1 cellular context compared by ENCODE assay signal in the genomic region with DNA sequence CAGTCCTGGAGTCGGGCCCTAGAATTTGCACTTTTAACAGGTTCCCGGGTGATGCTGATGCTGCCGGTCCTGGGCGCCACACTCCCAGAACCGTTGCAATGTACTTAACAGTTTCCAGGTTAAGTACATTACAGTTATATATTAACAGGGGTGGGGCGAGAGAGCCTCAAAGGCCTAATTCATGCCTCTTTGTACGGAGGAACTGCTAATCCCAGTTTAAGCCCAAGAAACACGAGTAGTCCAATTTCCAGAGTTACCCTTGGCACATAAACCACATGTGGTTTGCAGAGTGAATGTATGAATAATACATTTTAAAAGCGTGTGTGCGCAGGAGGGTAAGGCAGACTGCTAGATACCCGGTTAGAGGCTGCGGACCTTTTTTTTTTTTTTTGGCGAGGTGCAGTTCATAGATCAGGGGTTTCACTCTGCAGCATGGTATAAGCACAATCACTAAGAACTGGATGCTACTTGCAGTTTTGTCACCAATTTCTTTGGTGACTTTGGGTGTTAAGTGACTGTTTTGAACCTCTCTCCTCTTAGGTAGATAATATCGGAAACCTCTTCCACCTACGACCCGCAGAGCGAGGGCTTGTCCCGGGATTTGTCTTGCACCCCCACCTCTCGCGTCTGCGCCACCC.
A peak's percentile ranks its signal among the peaks of the same experiment; 100 is the strongest.
TF ChIP-seq lines count a peak whose summit lies in the region.

No MANE protein-coding gene starts in this region.

TF ChIP-seq in HepG2, 621 proteins besides CTCF, POLR2A, EP300 and RAD21 (continued from another document and continues in another):
- TF ChIP-seq, protein P1, sequence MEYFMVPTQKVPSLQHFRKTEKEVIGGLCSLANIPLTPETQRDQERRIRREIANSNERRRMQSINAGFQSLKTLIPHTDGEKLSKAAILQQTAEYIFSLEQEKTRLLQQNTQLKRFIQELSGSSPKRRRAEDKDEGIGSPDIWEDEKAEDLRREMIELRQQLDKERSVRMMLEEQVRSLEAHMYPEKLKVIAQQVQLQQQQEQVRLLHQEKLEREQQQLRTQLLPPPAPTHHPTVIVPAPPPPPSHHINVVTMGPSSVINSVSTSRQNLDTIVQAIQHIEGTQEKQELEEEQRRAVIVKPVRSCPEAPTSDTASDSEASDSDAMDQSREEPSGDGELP (IDR thresholded peaks at IDR 0.05; ENCODE audit: borderline replicate concordance, low read depth): no peak
- TF ChIP-seq ZSCAN31 (CRISPR knock-in tag; IDR thresholded peaks at IDR 0.05; ENCODE audit: low read depth): no peak
- TF ChIP-seq TRIM24 (CRISPR knock-in tag; IDR thresholded peaks at IDR 0.05): no peak
- no peak for TF ChIP-seq SNRNP70 (IDR thresholded peaks at IDR 0.05; ENCODE audit: low read depth, low read length)
- TF ChIP-seq MLLT10 (CRISPR knock-in tag; IDR thresholded peaks at IDR 0.05): no peak
- no peak; the same call in 1 of the 2 replicates for TF ChIP-seq RXRB (CRISPR knock-in tag; IDR thresholded peaks at IDR 0.05; ENCODE audit: borderline replicate concordance)
- TF ChIP-seq, protein P2, sequence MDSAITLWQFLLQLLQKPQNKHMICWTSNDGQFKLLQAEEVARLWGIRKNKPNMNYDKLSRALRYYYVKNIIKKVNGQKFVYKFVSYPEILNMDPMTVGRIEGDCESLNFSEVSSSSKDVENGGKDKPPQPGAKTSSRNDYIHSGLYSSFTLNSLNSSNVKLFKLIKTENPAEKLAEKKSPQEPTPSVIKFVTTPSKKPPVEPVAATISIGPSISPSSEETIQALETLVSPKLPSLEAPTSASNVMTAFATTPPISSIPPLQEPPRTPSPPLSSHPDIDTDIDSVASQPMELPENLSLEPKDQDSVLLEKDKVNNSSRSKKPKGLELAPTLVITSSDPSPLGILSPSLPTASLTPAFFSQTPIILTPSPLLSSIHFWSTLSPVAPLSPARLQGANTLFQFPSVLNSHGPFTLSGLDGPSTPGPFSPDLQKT (CRISPR knock-in tag; IDR thresholded peaks at IDR 0.05; ENCODE audit: borderline replicate concordance): no peak
- TF ChIP-seq, protein P3, sequence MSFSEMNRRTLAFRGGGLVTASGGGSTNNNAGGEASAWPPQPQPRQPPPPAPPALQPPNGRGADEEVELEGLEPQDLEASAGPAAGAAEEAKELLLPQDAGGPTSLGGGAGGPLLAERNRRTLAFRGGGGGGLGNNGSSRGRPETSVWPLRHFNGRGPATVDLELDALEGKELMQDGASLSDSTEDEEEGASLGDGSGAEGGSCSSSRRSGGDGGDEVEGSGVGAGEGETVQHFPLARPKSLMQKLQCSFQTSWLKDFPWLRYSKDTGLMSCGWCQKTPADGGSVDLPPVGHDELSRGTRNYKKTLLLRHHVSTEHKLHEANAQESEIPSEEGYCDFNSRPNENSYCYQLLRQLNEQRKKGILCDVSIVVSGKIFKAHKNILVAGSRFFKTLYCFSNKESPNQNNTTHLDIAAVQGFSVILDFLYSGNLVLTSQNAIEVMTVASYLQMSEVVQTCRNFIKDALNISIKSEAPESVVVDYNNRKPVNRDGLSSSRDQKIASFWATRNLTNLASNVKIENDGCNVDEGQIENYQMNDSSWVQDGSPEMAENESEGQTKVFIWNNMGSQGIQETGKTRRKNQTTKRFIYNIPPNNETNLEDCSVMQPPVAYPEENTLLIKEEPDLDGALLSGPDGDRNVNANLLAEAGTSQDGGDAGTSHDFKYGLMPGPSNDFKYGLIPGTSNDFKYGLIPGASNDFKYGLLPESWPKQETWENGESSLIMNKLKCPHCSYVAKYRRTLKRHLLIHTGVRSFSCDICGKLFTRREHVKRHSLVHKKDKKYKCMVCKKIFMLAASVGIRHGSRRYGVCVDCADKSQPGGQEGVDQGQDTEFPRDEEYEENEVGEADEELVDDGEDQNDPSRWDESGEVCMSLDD (CRISPR knock-in tag; IDR thresholded peaks at IDR 0.05; ENCODE audit: borderline replicate concordance): no peak
- TF ChIP-seq ZNF282 (IDR thresholded peaks at IDR 0.05; ENCODE audit: partially characterized antibody): no peak
- TF ChIP-seq, protein P4, sequence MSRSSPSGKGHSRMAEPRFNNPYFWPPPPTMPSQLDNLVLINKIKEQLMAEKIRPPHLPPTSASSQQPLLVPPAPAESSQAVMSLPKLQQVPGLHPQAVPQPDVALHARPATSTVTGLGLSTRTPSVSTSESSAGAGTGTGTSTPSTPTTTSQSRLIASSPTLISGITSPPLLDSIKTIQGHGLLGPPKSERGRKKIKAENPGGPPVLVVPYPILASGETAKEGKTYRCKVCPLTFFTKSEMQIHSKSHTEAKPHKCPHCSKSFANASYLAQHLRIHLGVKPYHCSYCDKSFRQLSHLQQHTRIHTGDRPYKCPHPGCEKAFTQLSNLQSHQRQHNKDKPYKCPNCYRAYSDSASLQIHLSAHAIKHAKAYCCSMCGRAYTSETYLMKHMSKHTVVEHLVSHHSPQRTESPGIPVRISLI (CRISPR knock-in tag; IDR thresholded peaks at IDR 0.05; ENCODE audit: borderline replicate concordance): peak; percentile 88
- TF ChIP-seq, protein P5, sequence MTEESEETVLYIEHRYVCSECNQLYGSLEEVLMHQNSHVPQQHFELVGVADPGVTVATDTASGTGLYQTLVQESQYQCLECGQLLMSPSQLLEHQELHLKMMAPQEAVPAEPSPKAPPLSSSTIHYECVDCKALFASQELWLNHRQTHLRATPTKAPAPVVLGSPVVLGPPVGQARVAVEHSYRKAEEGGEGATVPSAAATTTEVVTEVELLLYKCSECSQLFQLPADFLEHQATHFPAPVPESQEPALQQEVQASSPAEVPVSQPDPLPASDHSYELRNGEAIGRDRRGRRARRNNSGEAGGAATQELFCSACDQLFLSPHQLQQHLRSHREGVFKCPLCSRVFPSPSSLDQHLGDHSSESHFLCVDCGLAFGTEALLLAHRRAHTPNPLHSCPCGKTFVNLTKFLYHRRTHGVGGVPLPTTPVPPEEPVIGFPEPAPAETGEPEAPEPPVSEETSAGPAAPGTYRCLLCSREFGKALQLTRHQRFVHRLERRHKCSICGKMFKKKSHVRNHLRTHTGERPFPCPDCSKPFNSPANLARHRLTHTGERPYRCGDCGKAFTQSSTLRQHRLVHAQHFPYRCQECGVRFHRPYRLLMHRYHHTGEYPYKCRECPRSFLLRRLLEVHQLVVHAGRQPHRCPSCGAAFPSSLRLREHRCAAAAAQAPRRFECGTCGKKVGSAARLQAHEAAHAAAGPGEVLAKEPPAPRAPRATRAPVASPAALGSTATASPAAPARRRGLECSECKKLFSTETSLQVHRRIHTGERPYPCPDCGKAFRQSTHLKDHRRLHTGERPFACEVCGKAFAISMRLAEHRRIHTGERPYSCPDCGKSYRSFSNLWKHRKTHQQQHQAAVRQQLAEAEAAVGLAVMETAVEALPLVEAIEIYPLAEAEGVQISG (CRISPR knock-in tag; IDR thresholded peaks at IDR 0.05): no peak
- TF ChIP-seq, protein P6, sequence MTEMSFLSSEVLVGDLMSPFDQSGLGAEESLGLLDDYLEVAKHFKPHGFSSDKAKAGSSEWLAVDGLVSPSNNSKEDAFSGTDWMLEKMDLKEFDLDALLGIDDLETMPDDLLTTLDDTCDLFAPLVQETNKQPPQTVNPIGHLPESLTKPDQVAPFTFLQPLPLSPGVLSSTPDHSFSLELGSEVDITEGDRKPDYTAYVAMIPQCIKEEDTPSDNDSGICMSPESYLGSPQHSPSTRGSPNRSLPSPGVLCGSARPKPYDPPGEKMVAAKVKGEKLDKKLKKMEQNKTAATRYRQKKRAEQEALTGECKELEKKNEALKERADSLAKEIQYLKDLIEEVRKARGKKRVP (CRISPR knock-in tag; IDR thresholded peaks at IDR 0.05): no peak
- TF ChIP-seq, protein P7, sequence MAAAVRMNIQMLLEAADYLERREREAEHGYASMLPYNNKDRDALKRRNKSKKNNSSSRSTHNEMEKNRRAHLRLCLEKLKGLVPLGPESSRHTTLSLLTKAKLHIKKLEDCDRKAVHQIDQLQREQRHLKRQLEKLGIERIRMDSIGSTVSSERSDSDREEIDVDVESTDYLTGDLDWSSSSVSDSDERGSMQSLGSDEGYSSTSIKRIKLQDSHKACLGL (CRISPR knock-in tag; IDR thresholded peaks at IDR 0.05): no peak
- TF ChIP-seq ZNF138 (CRISPR knock-in tag; IDR thresholded peaks at IDR 0.05; ENCODE audit: low read depth): no peak
- no peak for TF ChIP-seq TSC22D2 (CRISPR knock-in tag; IDR thresholded peaks at IDR 0.05; ENCODE audit: borderline replicate concordance)
- TF ChIP-seq, protein P8, sequence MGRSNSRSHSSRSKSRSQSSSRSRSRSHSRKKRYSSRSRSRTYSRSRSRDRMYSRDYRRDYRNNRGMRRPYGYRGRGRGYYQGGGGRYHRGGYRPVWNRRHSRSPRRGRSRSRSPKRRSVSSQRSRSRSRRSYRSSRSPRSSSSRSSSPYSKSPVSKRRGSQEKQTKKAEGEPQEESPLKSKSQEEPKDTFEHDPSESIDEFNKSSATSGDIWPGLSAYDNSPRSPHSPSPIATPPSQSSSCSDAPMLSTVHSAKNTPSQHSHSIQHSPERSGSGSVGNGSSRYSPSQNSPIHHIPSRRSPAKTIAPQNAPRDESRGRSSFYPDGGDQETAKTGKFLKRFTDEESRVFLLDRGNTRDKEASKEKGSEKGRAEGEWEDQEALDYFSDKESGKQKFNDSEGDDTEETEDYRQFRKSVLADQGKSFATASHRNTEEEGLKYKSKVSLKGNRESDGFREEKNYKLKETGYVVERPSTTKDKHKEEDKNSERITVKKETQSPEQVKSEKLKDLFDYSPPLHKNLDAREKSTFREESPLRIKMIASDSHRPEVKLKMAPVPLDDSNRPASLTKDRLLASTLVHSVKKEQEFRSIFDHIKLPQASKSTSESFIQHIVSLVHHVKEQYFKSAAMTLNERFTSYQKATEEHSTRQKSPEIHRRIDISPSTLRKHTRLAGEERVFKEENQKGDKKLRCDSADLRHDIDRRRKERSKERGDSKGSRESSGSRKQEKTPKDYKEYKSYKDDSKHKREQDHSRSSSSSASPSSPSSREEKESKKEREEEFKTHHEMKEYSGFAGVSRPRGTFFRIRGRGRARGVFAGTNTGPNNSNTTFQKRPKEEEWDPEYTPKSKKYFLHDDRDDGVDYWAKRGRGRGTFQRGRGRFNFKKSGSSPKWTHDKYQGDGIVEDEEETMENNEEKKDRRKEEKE (IDR thresholded peaks at IDR 0.05): no peak
- no peak for TF ChIP-seq GTF2F1 (IDR thresholded peaks at IDR 0.05; ENCODE audit: low read length)
- TF ChIP-seq, protein P9, sequence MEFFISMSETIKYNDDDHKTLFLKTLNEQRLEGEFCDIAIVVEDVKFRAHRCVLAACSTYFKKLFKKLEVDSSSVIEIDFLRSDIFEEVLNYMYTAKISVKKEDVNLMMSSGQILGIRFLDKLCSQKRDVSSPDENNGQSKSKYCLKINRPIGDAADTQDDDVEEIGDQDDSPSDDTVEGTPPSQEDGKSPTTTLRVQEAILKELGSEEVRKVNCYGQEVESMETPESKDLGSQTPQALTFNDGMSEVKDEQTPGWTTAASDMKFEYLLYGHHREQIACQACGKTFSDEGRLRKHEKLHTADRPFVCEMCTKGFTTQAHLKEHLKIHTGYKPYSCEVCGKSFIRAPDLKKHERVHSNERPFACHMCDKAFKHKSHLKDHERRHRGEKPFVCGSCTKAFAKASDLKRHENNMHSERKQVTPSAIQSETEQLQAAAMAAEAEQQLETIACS (CRISPR knock-in tag; IDR thresholded peaks at IDR 0.05): no peak
- TF ChIP-seq MZF1 (CRISPR knock-in tag; IDR thresholded peaks at IDR 0.05; ENCODE audit: borderline replicate concordance): no peak
- TF ChIP-seq, protein P10, sequence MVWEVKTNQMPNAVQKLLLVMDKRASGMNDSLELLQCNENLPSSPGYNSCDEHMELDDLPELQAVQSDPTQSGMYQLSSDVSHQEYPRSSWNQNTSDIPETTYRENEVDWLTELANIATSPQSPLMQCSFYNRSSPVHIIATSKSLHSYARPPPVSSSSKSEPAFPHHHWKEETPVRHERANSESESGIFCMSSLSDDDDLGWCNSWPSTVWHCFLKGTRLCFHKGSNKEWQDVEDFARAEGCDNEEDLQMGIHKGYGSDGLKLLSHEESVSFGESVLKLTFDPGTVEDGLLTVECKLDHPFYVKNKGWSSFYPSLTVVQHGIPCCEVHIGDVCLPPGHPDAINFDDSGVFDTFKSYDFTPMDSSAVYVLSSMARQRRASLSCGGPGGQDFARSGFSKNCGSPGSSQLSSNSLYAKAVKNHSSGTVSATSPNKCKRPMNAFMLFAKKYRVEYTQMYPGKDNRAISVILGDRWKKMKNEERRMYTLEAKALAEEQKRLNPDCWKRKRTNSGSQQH (CRISPR knock-in tag; IDR thresholded peaks at IDR 0.05; ENCODE audit: low read depth): 0 out of 2 replicates have a peak, but pooled peaks have one; percentile 1
- no peak for TF ChIP-seq HCFC1 (IDR thresholded peaks at IDR 0.05; ENCODE audit: low read depth, low read length)
- TF ChIP-seq, protein P11, sequence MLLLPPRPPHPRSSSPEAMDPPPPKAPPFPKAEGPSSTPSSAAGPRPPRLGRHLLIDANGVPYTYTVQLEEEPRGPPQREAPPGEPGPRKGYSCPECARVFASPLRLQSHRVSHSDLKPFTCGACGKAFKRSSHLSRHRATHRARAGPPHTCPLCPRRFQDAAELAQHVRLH (CRISPR knock-in tag; IDR thresholded peaks at IDR 0.05; ENCODE audit: borderline replicate concordance, low read depth): no peak
- TF ChIP-seq, protein P12, sequence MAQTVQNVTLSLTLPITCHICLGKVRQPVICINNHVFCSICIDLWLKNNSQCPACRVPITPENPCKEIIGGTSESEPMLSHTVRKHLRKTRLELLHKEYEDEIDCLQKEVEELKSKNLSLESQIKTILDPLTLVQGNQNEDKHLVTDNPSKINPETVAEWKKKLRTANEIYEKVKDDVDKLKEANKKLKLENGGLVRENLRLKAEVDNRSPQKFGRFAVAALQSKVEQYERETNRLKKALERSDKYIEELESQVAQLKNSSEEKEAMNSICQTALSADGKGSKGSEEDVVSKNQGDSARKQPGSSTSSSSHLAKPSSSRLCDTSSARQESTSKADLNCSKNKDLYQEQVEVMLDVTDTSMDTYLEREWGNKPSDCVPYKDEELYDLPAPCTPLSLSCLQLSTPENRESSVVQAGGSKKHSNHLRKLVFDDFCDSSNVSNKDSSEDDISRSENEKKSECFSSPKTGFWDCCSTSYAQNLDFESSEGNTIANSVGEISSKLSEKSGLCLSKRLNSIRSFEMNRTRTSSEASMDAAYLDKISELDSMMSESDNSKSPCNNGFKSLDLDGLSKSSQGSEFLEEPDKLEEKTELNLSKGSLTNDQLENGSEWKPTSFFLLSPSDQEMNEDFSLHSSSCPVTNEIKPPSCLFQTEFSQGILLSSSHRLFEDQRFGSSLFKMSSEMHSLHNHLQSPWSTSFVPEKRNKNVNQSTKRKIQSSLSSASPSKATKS (CRISPR knock-in tag; IDR thresholded peaks at IDR 0.05): no peak
- TF ChIP-seq, protein P13, sequence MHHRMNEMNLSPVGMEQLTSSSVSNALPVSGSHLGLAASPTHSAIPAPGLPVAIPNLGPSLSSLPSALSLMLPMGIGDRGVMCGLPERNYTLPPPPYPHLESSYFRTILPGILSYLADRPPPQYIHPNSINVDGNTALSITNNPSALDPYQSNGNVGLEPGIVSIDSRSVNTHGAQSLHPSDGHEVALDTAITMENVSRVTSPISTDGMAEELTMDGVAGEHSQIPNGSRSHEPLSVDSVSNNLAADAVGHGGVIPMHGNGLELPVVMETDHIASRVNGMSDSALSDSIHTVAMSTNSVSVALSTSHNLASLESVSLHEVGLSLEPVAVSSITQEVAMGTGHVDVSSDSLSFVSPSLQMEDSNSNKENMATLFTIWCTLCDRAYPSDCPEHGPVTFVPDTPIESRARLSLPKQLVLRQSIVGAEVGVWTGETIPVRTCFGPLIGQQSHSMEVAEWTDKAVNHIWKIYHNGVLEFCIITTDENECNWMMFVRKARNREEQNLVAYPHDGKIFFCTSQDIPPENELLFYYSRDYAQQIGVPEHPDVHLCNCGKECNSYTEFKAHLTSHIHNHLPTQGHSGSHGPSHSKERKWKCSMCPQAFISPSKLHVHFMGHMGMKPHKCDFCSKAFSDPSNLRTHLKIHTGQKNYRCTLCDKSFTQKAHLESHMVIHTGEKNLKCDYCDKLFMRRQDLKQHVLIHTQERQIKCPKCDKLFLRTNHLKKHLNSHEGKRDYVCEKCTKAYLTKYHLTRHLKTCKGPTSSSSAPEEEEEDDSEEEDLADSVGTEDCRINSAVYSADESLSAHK (CRISPR knock-in tag; IDR thresholded peaks at IDR 0.05; ENCODE audit: borderline replicate concordance): no peak
